ENCODE assay signal across 1 cellular context in the genomic region with DNA sequence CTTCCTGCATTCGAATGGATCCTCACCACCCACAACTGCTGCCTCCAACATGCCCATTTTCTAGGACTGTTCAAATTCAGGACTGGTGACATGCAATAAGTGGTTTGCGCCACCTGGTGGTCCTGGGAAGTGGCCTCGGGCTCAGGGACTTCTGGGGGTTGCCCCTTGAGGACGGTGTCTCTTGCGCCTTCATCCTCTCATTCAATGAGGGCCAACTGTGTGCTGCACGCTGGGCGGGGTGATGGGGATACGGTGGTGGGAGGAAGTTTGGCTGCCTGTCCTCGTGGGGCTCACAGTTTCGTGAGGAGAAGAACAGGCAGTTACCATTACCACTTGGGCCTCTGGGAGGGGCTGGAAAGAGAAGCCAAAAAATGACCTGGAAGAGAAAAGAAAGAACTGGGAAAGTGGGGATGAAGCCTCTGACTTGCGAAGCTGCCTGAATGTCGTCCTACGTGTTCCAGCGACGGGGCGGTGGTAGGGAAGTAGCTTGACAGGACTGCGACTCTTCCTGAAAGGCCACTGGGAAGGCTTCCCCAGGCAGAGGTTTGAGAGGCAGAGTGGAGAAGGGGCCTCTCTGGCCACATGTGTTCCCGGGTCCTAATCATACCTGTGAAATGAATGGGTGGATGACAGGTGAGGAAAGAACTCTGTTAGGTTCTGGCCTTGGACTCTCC.
TF ChIP-seq lines count a peak whose summit lies in the region.

No MANE protein-coding gene starts in this region.

TF ChIP-seq in HepG2, 621 proteins besides CTCF, POLR2A, EP300 and RAD21 (continued from another document and continues in another):
- TF ChIP-seq, protein P1, sequence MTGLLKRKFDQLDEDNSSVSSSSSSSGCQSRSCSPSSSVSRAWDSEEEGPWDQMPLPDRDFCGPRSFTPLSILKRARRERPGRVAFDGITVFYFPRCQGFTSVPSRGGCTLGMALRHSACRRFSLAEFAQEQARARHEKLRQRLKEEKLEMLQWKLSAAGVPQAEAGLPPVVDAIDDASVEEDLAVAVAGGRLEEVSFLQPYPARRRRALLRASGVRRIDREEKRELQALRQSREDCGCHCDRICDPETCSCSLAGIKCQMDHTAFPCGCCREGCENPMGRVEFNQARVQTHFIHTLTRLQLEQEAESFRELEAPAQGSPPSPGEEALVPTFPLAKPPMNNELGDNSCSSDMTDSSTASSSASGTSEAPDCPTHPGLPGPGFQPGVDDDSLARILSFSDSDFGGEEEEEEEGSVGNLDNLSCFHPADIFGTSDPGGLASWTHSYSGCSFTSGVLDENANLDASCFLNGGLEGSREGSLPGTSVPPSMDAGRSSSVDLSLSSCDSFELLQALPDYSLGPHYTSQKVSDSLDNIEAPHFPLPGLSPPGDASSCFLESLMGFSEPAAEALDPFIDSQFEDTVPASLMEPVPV (CRISPR knock-in tag; IDR thresholded peaks at IDR 0.05), result no peak
- TF ChIP-seq ZNF446 (CRISPR knock-in tag; IDR thresholded peaks at IDR 0.05), result no peak
- no peak for TF ChIP-seq JUND (CRISPR knock-in tag; IDR thresholded peaks at IDR 0.05)
- TF ChIP-seq ZNF24 (IDR thresholded peaks at IDR 0.05), result no peak
- peak; percentile 88 for TF ChIP-seq SMC3 (IDR thresholded peaks at IDR 0.05; ENCODE audit: low read length)
- no peak for TF ChIP-seq ZMAT3 (CRISPR knock-in tag; conservative IDR thresholded peaks at IDR 0.05)
- TF ChIP-seq REXO4 (CRISPR knock-in tag; IDR thresholded peaks at IDR 0.05; ENCODE audit: borderline replicate concordance), result no peak
- peak; percentile 42; the same call in 1 of the 2 replicates for TF ChIP-seq MIXL1 (CRISPR knock-in tag; IDR thresholded peaks at IDR 0.05)
- TF ChIP-seq, protein P2, sequence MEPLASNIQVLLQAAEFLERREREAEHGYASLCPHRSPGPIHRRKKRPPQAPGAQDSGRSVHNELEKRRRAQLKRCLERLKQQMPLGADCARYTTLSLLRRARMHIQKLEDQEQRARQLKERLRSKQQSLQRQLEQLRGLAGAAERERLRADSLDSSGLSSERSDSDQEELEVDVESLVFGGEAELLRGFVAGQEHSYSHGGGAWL (CRISPR knock-in tag; IDR thresholded peaks at IDR 0.05), result no peak
- TF ChIP-seq, protein P3, sequence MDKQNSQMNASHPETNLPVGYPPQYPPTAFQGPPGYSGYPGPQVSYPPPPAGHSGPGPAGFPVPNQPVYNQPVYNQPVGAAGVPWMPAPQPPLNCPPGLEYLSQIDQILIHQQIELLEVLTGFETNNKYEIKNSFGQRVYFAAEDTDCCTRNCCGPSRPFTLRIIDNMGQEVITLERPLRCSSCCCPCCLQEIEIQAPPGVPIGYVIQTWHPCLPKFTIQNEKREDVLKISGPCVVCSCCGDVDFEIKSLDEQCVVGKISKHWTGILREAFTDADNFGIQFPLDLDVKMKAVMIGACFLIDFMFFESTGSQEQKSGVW (CRISPR knock-in tag; IDR thresholded peaks at IDR 0.05; ENCODE audit: borderline replicate concordance), result no peak
- TF ChIP-seq ZSCAN12 (CRISPR knock-in tag; IDR thresholded peaks at IDR 0.05), result no peak
- no peak for TF ChIP-seq RBFOX2 (IDR thresholded peaks at IDR 0.05; ENCODE audit: low read depth, low read length)
- TF ChIP-seq, protein P4, sequence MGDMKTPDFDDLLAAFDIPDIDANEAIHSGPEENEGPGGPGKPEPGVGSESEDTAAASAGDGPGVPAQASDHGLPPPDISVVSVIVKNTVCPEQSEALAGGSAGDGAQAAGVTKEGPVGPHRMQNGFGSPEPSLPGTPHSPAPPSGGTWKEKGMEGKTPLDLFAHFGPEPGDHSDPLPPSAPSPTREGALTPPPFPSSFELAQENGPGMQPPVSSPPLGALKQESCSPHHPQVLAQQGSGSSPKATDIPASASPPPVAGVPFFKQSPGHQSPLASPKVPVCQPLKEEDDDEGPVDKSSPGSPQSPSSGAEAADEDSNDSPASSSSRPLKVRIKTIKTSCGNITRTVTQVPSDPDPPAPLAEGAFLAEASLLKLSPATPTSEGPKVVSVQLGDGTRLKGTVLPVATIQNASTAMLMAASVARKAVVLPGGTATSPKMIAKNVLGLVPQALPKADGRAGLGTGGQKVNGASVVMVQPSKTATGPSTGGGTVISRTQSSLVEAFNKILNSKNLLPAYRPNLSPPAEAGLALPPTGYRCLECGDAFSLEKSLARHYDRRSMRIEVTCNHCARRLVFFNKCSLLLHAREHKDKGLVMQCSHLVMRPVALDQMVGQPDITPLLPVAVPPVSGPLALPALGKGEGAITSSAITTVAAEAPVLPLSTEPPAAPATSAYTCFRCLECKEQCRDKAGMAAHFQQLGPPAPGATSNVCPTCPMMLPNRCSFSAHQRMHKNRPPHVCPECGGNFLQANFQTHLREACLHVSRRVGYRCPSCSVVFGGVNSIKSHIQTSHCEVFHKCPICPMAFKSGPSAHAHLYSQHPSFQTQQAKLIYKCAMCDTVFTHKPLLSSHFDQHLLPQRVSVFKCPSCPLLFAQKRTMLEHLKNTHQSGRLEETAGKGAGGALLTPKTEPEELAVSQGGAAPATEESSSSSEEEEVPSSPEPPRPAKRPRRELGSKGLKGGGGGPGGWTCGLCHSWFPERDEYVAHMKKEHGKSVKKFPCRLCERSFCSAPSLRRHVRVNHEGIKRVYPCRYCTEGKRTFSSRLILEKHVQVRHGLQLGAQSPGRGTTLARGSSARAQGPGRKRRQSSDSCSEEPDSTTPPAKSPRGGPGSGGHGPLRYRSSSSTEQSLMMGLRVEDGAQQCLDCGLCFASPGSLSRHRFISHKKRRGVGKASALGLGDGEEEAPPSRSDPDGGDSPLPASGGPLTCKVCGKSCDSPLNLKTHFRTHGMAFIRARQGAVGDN (CRISPR knock-in tag; IDR thresholded peaks at IDR 0.05), result peak; percentile 27; the same call in 1 of the 2 replicates
- no peak for TF ChIP-seq CHD4 (IDR thresholded peaks at IDR 0.05; ENCODE audit: borderline replicate concordance, low read length)
- TF ChIP-seq ZNF383 (CRISPR knock-in tag; IDR thresholded peaks at IDR 0.05; ENCODE audit: borderline replicate concordance), result no peak
- no peak for TF ChIP-seq RFXANK (CRISPR knock-in tag; IDR thresholded peaks at IDR 0.05)
- TF ChIP-seq, protein P5, sequence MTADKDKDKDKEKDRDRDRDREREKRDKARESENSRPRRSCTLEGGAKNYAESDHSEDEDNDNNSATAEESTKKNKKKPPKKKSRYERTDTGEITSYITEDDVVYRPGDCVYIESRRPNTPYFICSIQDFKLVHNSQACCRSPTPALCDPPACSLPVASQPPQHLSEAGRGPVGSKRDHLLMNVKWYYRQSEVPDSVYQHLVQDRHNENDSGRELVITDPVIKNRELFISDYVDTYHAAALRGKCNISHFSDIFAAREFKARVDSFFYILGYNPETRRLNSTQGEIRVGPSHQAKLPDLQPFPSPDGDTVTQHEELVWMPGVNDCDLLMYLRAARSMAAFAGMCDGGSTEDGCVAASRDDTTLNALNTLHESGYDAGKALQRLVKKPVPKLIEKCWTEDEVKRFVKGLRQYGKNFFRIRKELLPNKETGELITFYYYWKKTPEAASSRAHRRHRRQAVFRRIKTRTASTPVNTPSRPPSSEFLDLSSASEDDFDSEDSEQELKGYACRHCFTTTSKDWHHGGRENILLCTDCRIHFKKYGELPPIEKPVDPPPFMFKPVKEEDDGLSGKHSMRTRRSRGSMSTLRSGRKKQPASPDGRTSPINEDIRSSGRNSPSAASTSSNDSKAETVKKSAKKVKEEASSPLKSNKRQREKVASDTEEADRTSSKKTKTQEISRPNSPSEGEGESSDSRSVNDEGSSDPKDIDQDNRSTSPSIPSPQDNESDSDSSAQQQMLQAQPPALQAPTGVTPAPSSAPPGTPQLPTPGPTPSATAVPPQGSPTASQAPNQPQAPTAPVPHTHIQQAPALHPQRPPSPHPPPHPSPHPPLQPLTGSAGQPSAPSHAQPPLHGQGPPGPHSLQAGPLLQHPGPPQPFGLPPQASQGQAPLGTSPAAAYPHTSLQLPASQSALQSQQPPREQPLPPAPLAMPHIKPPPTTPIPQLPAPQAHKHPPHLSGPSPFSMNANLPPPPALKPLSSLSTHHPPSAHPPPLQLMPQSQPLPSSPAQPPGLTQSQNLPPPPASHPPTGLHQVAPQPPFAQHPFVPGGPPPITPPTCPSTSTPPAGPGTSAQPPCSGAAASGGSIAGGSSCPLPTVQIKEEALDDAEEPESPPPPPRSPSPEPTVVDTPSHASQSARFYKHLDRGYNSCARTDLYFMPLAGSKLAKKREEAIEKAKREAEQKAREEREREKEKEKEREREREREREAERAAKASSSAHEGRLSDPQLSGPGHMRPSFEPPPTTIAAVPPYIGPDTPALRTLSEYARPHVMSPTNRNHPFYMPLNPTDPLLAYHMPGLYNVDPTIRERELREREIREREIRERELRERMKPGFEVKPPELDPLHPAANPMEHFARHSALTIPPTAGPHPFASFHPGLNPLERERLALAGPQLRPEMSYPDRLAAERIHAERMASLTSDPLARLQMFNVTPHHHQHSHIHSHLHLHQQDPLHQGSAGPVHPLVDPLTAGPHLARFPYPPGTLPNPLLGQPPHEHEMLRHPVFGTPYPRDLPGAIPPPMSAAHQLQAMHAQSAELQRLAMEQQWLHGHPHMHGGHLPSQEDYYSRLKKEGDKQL (CRISPR knock-in tag; IDR thresholded peaks at IDR 0.05; ENCODE audit: low read depth), result no peak
- no peak for TF ChIP-seq ATF7 (IDR thresholded peaks at IDR 0.05)
- TF ChIP-seq ATF7 (CRISPR knock-in tag; IDR thresholded peaks at IDR 0.05), result no peak
- no peak for TF ChIP-seq MAZ (IDR thresholded peaks at IDR 0.05; ENCODE audit: borderline replicate concordance, low read depth, low read length)
- TF ChIP-seq MAZ (CRISPR knock-in tag; IDR thresholded peaks at IDR 0.05; ENCODE audit: low read depth), result no peak
- no peak for TF ChIP-seq ZNF776 (CRISPR knock-in tag; IDR thresholded peaks at IDR 0.05)
- TF ChIP-seq MBNL3 (CRISPR knock-in tag; conservative IDR thresholded peaks at IDR 0.05), result no peak
- TF ChIP-seq, protein P6, sequence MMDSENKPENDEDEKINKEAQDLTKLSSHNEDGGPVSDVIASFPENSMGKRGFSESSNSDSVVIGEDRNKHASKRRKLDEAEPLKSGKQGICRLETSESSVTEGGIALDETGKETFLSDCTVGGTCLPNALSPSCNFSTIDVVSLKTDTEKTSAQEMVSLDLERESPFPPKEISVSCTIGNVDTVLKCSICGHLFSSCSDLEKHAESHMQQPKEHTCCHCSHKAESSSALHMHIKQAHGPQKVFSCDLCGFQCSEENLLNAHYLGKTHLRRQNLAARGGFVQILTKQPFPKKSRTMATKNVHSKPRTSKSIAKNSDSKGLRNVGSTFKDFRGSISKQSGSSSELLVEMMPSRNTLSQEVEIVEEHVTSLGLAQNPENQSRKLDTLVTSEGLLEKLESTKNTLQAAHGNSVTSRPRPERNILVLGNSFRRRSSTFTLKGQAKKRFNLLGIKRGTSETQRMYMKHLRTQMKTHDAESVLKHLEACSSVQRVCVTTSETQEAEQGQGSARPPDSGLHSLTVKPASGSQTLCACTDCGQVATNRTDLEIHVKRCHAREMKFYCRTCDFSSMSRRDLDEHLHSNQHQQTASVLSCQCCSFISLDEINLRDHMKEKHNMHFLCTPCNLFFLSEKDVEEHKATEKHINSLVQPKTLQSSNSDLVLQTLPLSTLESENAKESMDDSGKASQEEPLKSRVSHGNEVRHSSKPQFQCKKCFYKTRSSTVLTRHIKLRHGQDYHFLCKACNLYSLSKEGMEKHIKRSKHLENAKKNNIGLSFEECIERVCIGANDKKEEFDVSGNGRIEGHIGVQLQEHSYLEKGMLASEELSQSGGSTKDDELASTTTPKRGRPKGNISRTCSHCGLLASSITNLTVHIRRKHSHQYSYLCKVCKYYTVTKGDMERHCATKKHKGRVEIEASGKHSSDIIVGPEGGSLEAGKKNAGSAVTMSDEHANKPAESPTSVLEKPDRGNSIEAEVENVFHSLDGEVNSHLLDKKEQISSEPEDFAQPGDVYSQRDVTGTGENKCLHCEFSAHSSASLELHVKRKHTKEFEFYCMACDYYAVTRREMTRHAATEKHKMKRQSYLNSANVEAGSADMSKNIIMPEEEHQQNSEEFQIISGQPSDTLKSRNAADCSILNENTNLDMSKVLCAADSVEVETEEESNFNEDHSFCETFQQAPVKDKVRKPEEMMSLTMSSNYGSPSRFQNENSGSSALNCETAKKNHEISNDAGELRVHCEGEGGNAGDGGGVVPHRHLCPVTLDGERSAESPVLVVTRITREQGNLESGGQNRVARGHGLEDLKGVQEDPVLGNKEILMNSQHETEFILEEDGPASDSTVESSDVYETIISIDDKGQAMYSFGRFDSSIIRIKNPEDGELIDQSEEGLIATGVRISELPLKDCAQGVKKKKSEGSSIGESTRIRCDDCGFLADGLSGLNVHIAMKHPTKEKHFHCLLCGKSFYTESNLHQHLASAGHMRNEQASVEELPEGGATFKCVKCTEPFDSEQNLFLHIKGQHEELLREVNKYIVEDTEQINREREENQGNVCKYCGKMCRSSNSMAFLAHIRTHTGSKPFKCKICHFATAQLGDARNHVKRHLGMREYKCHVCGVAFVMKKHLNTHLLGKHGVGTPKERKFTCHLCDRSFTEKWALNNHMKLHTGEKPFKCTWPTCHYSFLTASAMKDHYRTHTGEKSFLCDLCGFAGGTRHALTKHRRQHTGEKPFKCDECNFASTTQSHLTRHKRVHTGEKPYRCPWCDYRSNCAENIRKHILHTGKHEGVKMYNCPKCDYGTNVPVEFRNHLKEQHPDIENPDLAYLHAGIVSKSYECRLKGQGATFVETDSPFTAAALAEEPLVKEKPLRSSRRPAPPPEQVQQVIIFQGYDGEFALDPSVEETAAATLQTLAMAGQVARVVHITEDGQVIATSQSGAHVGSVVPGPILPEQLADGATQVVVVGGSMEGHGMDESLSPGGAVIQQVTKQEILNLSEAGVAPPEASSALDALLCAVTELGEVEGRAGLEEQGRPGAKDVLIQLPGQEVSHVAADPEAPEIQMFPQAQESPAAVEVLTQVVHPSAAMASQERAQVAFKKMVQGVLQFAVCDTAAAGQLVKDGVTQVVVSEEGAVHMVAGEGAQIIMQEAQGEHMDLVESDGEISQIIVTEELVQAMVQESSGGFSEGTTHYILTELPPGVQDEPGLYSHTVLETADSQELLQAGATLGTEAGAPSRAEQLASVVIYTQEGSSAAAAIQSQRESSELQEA (CRISPR knock-in tag; IDR thresholded peaks at IDR 0.05; ENCODE audit: not compliant biosample characterization), result no peak
- TF ChIP-seq, protein P7, sequence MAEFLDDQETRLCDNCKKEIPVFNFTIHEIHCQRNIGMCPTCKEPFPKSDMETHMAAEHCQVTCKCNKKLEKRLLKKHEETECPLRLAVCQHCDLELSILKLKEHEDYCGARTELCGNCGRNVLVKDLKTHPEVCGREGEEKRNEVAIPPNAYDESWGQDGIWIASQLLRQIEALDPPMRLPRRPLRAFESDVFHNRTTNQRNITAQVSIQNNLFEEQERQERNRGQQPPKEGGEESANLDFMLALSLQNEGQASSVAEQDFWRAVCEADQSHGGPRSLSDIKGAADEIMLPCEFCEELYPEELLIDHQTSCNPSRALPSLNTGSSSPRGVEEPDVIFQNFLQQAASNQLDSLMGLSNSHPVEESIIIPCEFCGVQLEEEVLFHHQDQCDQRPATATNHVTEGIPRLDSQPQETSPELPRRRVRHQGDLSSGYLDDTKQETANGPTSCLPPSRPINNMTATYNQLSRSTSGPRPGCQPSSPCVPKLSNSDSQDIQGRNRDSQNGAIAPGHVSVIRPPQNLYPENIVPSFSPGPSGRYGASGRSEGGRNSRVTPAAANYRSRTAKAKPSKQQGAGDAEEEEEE (CRISPR knock-in tag; IDR thresholded peaks at IDR 0.05; ENCODE audit: borderline replicate concordance), result no peak
- no peak for TF ChIP-seq MEIS2 (CRISPR knock-in tag; IDR thresholded peaks at IDR 0.05)
- no peak for TF ChIP-seq ZSCAN29 (CRISPR knock-in tag; conservative IDR thresholded peaks at IDR 0.05)
- TF ChIP-seq KDM2A (CRISPR knock-in tag; IDR thresholded peaks at IDR 0.05; ENCODE audit: borderline replicate concordance, low read depth), result peak; percentile 41; the same call in 1 of the 2 replicates
